Comparison of ENCODE assay signal across 14 cellular contexts in the genomic region with DNA sequence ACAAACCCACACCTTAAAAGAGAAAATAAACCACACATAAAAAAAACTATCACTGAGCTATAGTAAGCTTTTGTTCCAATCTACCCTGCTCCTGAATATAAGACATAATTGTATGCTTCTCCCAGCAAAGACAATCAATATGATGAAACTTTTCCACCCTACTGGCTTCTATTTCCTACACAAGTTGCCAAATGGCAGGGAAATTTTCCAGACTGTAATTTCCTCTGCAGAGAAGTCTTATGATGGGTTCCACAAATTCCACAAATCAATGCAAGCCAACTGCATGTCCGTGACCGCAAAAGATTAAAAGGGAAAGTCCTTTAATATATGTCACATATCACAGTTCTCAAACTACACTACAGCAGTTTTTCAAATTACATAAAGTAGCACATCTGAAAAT.
DNase-seq lines count a peak whose midpoint lies in the region; ATAC-seq and TF ChIP-seq lines count a peak whose summit lies in the region.
"Had no signal": no experiment of that assay in that cellular context is flagged by ENCODE, and none has a peak within 500 bp of the region (broad histone marks: within the 10 kb centered on the region; RNA-seq: fewer than 3 reads in every experiment).

No MANE protein-coding gene starts in this region.

- H3K4me2 ChIP-seq in osteoblast (ENCODE audit: insufficient read depth, low read length) (peak overlapping the region; percentile 12), OCI-LY7 (ENCODE audit: low read length) (no peak overlapping the region)

- H3K79me2 ChIP-seq in osteoblast (ENCODE audit: insufficient read depth, low read length) (no peaks in the 10 kb centered on the region), OCI-LY7 (ENCODE audit: insufficient read depth, low read depth, low read length) (no peaks in the 10 kb centered on the region)

- H3K4me1 Mint-ChIP-seq in activated naive CD8-positive, alpha-beta T cell treated with anti-CD3 and anti-CD28 coated beads, Interleukin-2, amount 50 U/mL, for 24 hours = peaks cover 3% of the 10 kb centered on the region
- peaks cover 36% of the 10 kb centered on the region for H3K4me1 Mint-ChIP-seq in nephron progenitor cell
- H3K4me1 Mint-ChIP-seq: CD4-positive, alpha-beta memory T cell had no signal

- no peak for ATAC-seq in activated naive CD8-positive, alpha-beta T cell treated with anti-CD3 and anti-CD28 coated beads, Interleukin-2, amount 50 U/mL, for 24 hours
- ATAC-seq: activated CD4-positive, alpha-beta T cell treated with anti-CD3 and anti-CD28 coated beads for 36 hours; natural killer cell treated with Interleukin-12 subunit alpha and Interleukin-12 subunit beta and Interleukin-15 and Interleukin-18, amount 100 ng/mL, for 72 hours had no signal

- H3K27me3 Mint-ChIP-seq in activated naive CD8-positive, alpha-beta T cell treated with anti-CD3 and anti-CD28 coated beads, Interleukin-2, amount 50 U/mL, for 24 hours = peaks cover 1% of the 10 kb centered on the region
- H3K27me3 Mint-ChIP-seq in nephron progenitor cell (ENCODE audit: low read depth, poor library complexity) = no peaks in the 10 kb centered on the region
- H3K27me3 Mint-ChIP-seq: activated CD4-positive, alpha-beta T cell treated with anti-CD3 and anti-CD28 coated beads for 36 hours had no signal

- TF ChIP-seq CTCF in fibroblast of pulmonary artery (IDR thresholded peaks at IDR 0.05; ENCODE audit: low read length, missing control alignments) = no peak
- TF ChIP-seq CTCF in osteoblast (IDR thresholded peaks at IDR 0.05; ENCODE audit: extremely low read depth, low read depth, low read length) = no peak
- TF ChIP-seq CTCF in nephron progenitor cell (IDR thresholded peaks at IDR 0.05) = no peak
- no peak for TF ChIP-seq CTCF in OCI-LY7 (conservative IDR thresholded peaks at IDR 0.05; ENCODE audit: low read length)

- DNase-seq in AG20443 (ENCODE audit: low spot score) (peak; percentile 67), SJSA1 (ENCODE audit: low read depth in 1 of 2, low spot score in 2 of 2) (no peak), fibroblast of pulmonary artery (ENCODE audit: low read depth) (peak; percentile 95), osteoblast (ENCODE audit: insufficient read length, low spot score, missing footprints) (peak; percentile 85), nephron progenitor cell (no peak), NCI-H1436 treated with DMSO at 0.1 percent for 48 hours (lab: John Stamatoyannopoulos, UW) (no peak), OCI-LY7 (ENCODE audit: low spot score) (no peak)
- DNase-seq in activated naive CD8-positive, alpha-beta T cell treated with anti-CD3 and anti-CD28 coated beads, Interleukin-2, amount 50 U/mL, for 24 hours = no peak
- DNase-seq: activated CD4-positive, alpha-beta T cell treated with anti-CD3 and anti-CD28 coated beads for 36 hours; activated effector memory CD4-positive, alpha-beta T cell treated with anti-CD3 and anti-CD28 coated beads, Interleukin-2, amount 50 U/mL, for 16 hours; CD4-positive, alpha-beta memory T cell; cortex of kidney; NCI-H69 had no signal

- H3K27me3 ChIP-seq in SJSA1 (replicated peaks) (no peaks in the 10 kb centered on the region), osteoblast (ENCODE audit: insufficient read depth, low read length) (no peaks in the 10 kb centered on the region)

- H3K9me3 Mint-ChIP-seq in activated naive CD8-positive, alpha-beta T cell treated with anti-CD3 and anti-CD28 coated beads, Interleukin-2, amount 50 U/mL, for 24 hours = no peaks in the 10 kb centered on the region
- H3K9me3 Mint-ChIP-seq in nephron progenitor cell = peaks cover 5% of the 10 kb centered on the region
- H3K9me3 Mint-ChIP-seq: CD4-positive, alpha-beta memory T cell; natural killer cell treated with Interleukin-12 subunit alpha and Interleukin-12 subunit beta and Interleukin-15 and Interleukin-18, amount 100 ng/mL, for 72 hours had no signal

- H3K4me3 ChIP-seq in SJSA1 = no peak overlapping the region
- H3K4me3 ChIP-seq in fibroblast of pulmonary artery (replicated peaks; ENCODE audit: low read depth, low read length) = no peak overlapping the region
- no peak overlapping the region for H3K4me3 ChIP-seq in osteoblast (ENCODE audit: insufficient read depth, low read length)
- no peak overlapping the region for H3K4me3 ChIP-seq in OCI-LY7 (ENCODE audit: low read depth, low read length, poor library complexity, severe bottlenecking)

- peaks cover 58% of the 10 kb centered on the region for H3K4me1 ChIP-seq in SJSA1 (replicated peaks)
- peaks cover 6% of the 10 kb centered on the region for H3K4me1 ChIP-seq in osteoblast (ENCODE audit: insufficient read depth, low read length)
- no peaks in the 10 kb centered on the region for H3K4me1 ChIP-seq in OCI-LY7 (ENCODE audit: insufficient read depth, low read length, poor library complexity, severe bottlenecking)

- H4K20me1 ChIP-seq in osteoblast (ENCODE audit: insufficient read depth, low read length) (no peaks in the 10 kb centered on the region), OCI-LY7 (ENCODE audit: insufficient read depth, low read length) (no peaks in the 10 kb centered on the region)

- intact Hi-C loops in OCI-LY7 (cut with micrococcal nuclease; ENCODE audit: unreplicated experiment) = no loop called here

- CTCF ChIA-PET in OCI-LY7 (lab: Charles Lee; ENCODE audit: unreplicated experiment) = no interaction called here

- H3K27ac ChIP-seq in SJSA1 (peak overlapping the region; percentile 82), osteoblast (ENCODE audit: low read depth, low read length) (no peak overlapping the region), OCI-LY7 (ENCODE audit: low read depth, low read length, poor library complexity, severe bottlenecking) (no peak overlapping the region)

- BruUV-seq in OCI-LY7 (replicated peaks; lab: Mats Ljungman, UMichigan) = no TSS peak

- H3K36me3 Mint-ChIP-seq in activated naive CD8-positive, alpha-beta T cell treated with anti-CD3 and anti-CD28 coated beads, Interleukin-2, amount 50 U/mL, for 24 hours (ENCODE audit: low read depth) = no peaks in the 10 kb centered on the region
- peaks cover 16% of the 10 kb centered on the region for H3K36me3 Mint-ChIP-seq in nephron progenitor cell (ENCODE audit: low read depth)
- H3K36me3 Mint-ChIP-seq: CD4-positive, alpha-beta memory T cell; natural killer cell treated with Interleukin-12 subunit alpha and Interleukin-12 subunit beta and Interleukin-15 and Interleukin-18, amount 100 ng/mL, for 72 hours had no signal

- no peak overlapping the region for H3K27ac Mint-ChIP-seq in activated naive CD8-positive, alpha-beta T cell treated with anti-CD3 and anti-CD28 coated beads, Interleukin-2, amount 50 U/mL, for 24 hours
- H3K27ac Mint-ChIP-seq in nephron progenitor cell = no peak overlapping the region
- H3K27ac Mint-ChIP-seq: activated CD4-positive, alpha-beta T cell treated with anti-CD3 and anti-CD28 coated beads for 36 hours; natural killer cell treated with Interleukin-12 subunit alpha and Interleukin-12 subunit beta and Interleukin-15 and Interleukin-18, amount 100 ng/mL, for 72 hours had no signal

- POLR2A ChIA-PET in OCI-LY7 (lab: Charles Lee) = interaction anchor here (0.8 kb wide), 1 partner anchor 110 kb away, joined by 4 read pairs; no protein-coding TSS in a partner anchor

- H3K4me3 Mint-ChIP-seq in activated naive CD8-positive, alpha-beta T cell treated with anti-CD3 and anti-CD28 coated beads, Interleukin-2, amount 50 U/mL, for 24 hours = no peak overlapping the region
- no peak overlapping the region for H3K4me3 Mint-ChIP-seq in nephron progenitor cell
- H3K4me3 Mint-ChIP-seq: activated CD4-positive, alpha-beta T cell treated with anti-CD3 and anti-CD28 coated beads for 36 hours; CD4-positive, alpha-beta memory T cell; natural killer cell treated with Interleukin-12 subunit alpha and Interleukin-12 subunit beta and Interleukin-15 and Interleukin-18, amount 100 ng/mL, for 72 hours had no signal

- no peaks in the 10 kb centered on the region for H3K9me2 ChIP-seq in OCI-LY7 (ENCODE audit: insufficient read depth, low read length)

- H3K36me3 ChIP-seq in SJSA1 (no peaks in the 10 kb centered on the region), osteoblast (ENCODE audit: insufficient read depth, low read length) (no peaks in the 10 kb centered on the region), OCI-LY7 (ENCODE audit: insufficient read depth, low read length) (no peaks in the 10 kb centered on the region)

- H2AFZ ChIP-seq in osteoblast (ENCODE audit: low read length) (no peak overlapping the region), OCI-LY7 (ENCODE audit: low read length) (no peak overlapping the region)

- H3K9me3 ChIP-seq in SJSA1 (replicated peaks) (no peaks in the 10 kb centered on the region), osteoblast (ENCODE audit: low read depth, low read length) (no peaks in the 10 kb centered on the region), OCI-LY7 (ENCODE audit: low read length) (no peaks in the 10 kb centered on the region)

Comparison
In these comparisons a context has a peak if more than half of its experiments do, and no peak if none do; other contexts are left out.
1. DNase-seq: peak in AG20443 (single experiment), fibroblast of pulmonary artery (single experiment) and osteoblast (single experiment); none in SJSA1 (0 of 2), activated naive CD8-positive, alpha-beta T cell treated with anti-CD3 and anti-CD28 coated beads, Interleukin-2, amount 50 U/mL, for 24 hours (single experiment), nephron progenitor cell (single experiment), NCI-H1436 treated with DMSO at 0.1 percent for 48 hours (single experiment) and OCI-LY7 (single experiment).